Comparison of ENCODE assay signal across 8 cellular contexts in the genomic region with DNA sequence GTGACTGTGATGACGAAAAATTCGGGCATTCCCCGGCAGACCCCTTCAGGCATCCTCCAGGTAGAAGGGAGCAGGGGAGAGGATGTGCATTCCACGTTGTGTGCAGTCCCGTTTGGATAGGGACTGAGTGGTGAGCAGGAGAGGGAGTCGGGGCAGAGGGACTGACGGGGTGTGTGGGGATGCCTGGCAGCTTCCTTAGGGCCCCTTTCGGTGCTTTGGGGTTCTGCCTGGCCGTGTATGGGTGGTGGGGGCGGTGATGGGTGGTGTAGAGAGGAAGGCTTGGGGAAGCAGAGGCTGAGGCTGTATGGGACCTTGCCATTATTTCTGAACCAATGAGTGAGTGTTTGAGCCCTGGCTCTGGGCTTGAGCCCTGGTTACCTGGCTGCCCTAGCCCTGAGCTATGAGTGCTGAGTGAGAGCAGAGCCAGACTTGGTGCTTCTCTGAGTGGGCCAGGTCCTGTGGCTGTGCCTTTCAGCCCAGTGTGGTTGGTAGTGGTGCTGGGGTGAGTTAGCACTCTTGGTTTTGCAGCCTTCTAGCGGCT. TPM values are rescaled to one million over a fixed set of nuclear protein-coding genes. Genes with fewer than 3 reads are reported as not detected.
DNase-seq lines count a peak whose midpoint lies in the region; ATAC-seq and TF ChIP-seq lines count a peak whose summit lies in the region.

No MANE protein-coding gene starts in this region.

- H3K4me3 ChIP-seq in GM08714 (ENCODE audit: low read length) = peak overlapping the region; percentile 77
- H3K4me3 ChIP-seq in OCI-LY1 (ENCODE audit: low read depth, low read length, poor library complexity, severe bottlenecking) = peak overlapping the region; percentile 90

- H3F3A ChIP-seq in OCI-LY1 (ENCODE audit: insufficient read depth, low read length) = no peaks in the 10 kb centered on the region

- H3K4me3 Mint-ChIP-seq in central memory CD8-positive, alpha-beta T cell = peak overlapping the region; percentile 96
- H3K4me3 Mint-ChIP-seq in naive B cell = peak overlapping the region; percentile 84 to 99 (median 92)

- H3K27ac Mint-ChIP-seq in central memory CD8-positive, alpha-beta T cell (ENCODE audit: low read depth) = peak overlapping the region; percentile 86
- peak overlapping the region in 5 of 6 donors; percentile 94 to 98 (median 96) for H3K27ac Mint-ChIP-seq in naive B cell

- ATAC-seq in central memory CD8-positive, alpha-beta T cell (replicated peaks; ENCODE audit: extremely low read depth, poor library complexity, severe bottlenecking) = peak; percentile 31
- ATAC-seq in naive B cell (ENCODE audit: low read depth in 2 of 2) (peak; percentile 19 to 24), HG03520 (IDR thresholded peaks at IDR 0.05; ENCODE audit: unreplicated experiment) (no peak), GM19395 (IDR thresholded peaks at IDR 0.05; ENCODE audit: unreplicated experiment) (no peak), GM21619 (IDR thresholded peaks at IDR 0.05; ENCODE audit: unreplicated experiment) (no peak)

- no peak overlapping the region for H2AFZ ChIP-seq in OCI-LY1 (ENCODE audit: low read length)

- no peaks in the 10 kb centered on the region for H3K27me3 ChIP-seq in OCI-LY1 (ENCODE audit: insufficient read depth, low read length)

- H3K27ac ChIP-seq in OCI-LY1 (ENCODE audit: low read depth, low read length, poor library complexity, severe bottlenecking) = peak overlapping the region; percentile 88

- no peak for TF ChIP-seq CTCF in OCI-LY1 (IDR thresholded peaks at IDR 0.05; ENCODE audit: low read length)

- H3K27me3 Mint-ChIP-seq in central memory CD8-positive, alpha-beta T cell = no peaks in the 10 kb centered on the region
- H3K27me3 Mint-ChIP-seq in naive B cell = no peaks in the 10 kb centered on the region

- H3K9ac ChIP-seq in OCI-LY1 (ENCODE audit: low read length) = peak overlapping the region; percentile 93

- H3K79me2 ChIP-seq in OCI-LY1 (ENCODE audit: insufficient read depth, low read length) = no peaks in the 10 kb centered on the region

- no peaks in the 10 kb centered on the region for H3K9me2 ChIP-seq in OCI-LY1 (ENCODE audit: low read depth, low read length)

- H3K4me2 ChIP-seq in OCI-LY1 (ENCODE audit: low read length) = peak overlapping the region; percentile 92

- H3K36me3 ChIP-seq in OCI-LY1 (ENCODE audit: insufficient read depth, low read length) = peaks cover 26% of the 10 kb centered on the region; the same call in 1 of the 2 replicates

- peaks cover 36% of the 10 kb centered on the region for H3K4me1 Mint-ChIP-seq in central memory CD8-positive, alpha-beta T cell
- H3K4me1 Mint-ChIP-seq in naive B cell = peaks cover 38 to 57% (median 48%) of the 10 kb centered on the region in 3 donors

- H4K20me1 ChIP-seq in OCI-LY1 (ENCODE audit: insufficient read depth, low read length) = no peaks in the 10 kb centered on the region

- H3K9me3 ChIP-seq in OCI-LY1 (ENCODE audit: low read length) = no peaks in the 10 kb centered on the region

- peaks cover 52% of the 10 kb centered on the region for H3K4me1 ChIP-seq in OCI-LY1 (ENCODE audit: insufficient read depth, low read length, severe bottlenecking)

- no peaks in the 10 kb centered on the region for H3K9me3 Mint-ChIP-seq in central memory CD8-positive, alpha-beta T cell
- H3K9me3 Mint-ChIP-seq in naive B cell = no peaks in the 10 kb centered on the region

- DNase-seq in central memory CD8-positive, alpha-beta T cell (ENCODE audit: low spot score in 2 of 2) = peak in 1 of 2 donors; percentile 34
- no peak for DNase-seq in naive B cell
- no peak for DNase-seq in NCI-H2227 treated with DMSO at 0.1 percent for 48 hours (lab: John Stamatoyannopoulos, UW)

- H3K36me3 Mint-ChIP-seq in central memory CD8-positive, alpha-beta T cell (ENCODE audit: insufficient read depth) = peaks cover 14% of the 10 kb centered on the region
- peaks cover 0 to 8% of the 10 kb centered on the region in 2 donors for H3K36me3 Mint-ChIP-seq in naive B cell

RNA-seq across cellular contexts. Expression of gene INPPL1, which starts 0.9 kb away (rescaled TPM):
- polyA plus RNA-seq in naive B cell (ENCODE audit: low read depth in 6 of 6) = 10 to 100 TPM in 1 of 6 donors, 1 to 10 TPM in 5; 4.8 to 13.1 (median 7.7) TPM

RNA-seq across cellular contexts. Expression of gene FOLR2, which starts 8.9 kb away (rescaled TPM):
- 1 to 10 TPM in 2 of 6 donors, under 1 TPM in 2, not detected in 2; 0.70 to 1.6 (median 1.2) TPM for polyA plus RNA-seq in naive B cell (ENCODE audit: low read depth in 6 of 6)

RNA-seq across cellular contexts. Expression of gene PHOX2A, which starts 18.5 kb away (rescaled TPM):
- not detected for polyA plus RNA-seq in naive B cell (ENCODE audit: low read depth in 6 of 6)

RNA-seq across cellular contexts. Expression of gene FOLR1, which starts 33.5 kb away (rescaled TPM):
- not detected for polyA plus RNA-seq in naive B cell (ENCODE audit: low read depth in 6 of 6)

Comparison
In these comparisons a context has a peak if more than half of its experiments do, and no peak if none do; other contexts are left out.
1. ATAC-seq: peak in central memory CD8-positive, alpha-beta T cell (single experiment) and naive B cell (2 of 2); none in HG03520 (single experiment), GM19395 (single experiment) and GM21619 (single experiment).